22 cellular contexts compared by ENCODE assay signal in genomic region chr7:30367561-30367960, GRCh38.
"Had no signal": no experiment of that assay in that cellular context is flagged by ENCODE, and none has a peak within 500 bp of the region (broad histone marks: within the 10 kb centered on the region; RNA-seq: fewer than 3 reads in every experiment).

No MANE protein-coding gene starts in this region.

- H3K4me3 ChIP-seq: coronary artery, hepatocyte, right atrium auricular region, sigmoid colon, smooth muscle cell, tibial artery, upper lobe of left lung, uterus had no signal

- H3K4me1 Mint-ChIP-seq: neural crest cell; stimulated activated effector memory CD8-positive, alpha-beta T cell treated with anti-CD3 and anti-CD28 coated beads, Interleukin-12 subunit alpha, Interleukin-12 subunit beta, amount 100 ng/mL, for 72 hours had no signal

- H3K4me3 Mint-ChIP-seq: endodermal cell; naive thymus-derived CD8-positive, alpha-beta T cell; neural crest cell; stimulated activated effector memory CD8-positive, alpha-beta T cell treated with anti-CD3 and anti-CD28 coated beads, Interleukin-12 subunit alpha, Interleukin-12 subunit beta, amount 100 ng/mL, for 72 hours; stimulated activated naive CD8-positive, alpha-beta T cell treated with anti-CD3 and anti-CD28 coated beads, Interleukin-15, Interleukin-2, amounts not matched to agents 100 ng/mL and 50 ng/mL, for 24 hours had no signal

- H3K9me3 ChIP-seq: right atrium auricular region, sigmoid colon, tibial artery, upper lobe of left lung, uterus had no signal

- H3K9me3 Mint-ChIP-seq: endodermal cell; naive thymus-derived CD8-positive, alpha-beta T cell; neural crest cell; stimulated activated effector memory CD8-positive, alpha-beta T cell treated with anti-CD3 and anti-CD28 coated beads, Interleukin-12 subunit alpha, Interleukin-12 subunit beta, amount 100 ng/mL, for 72 hours; stimulated activated naive CD8-positive, alpha-beta T cell treated with anti-CD3 and anti-CD28 coated beads, Interleukin-15, Interleukin-2, amounts not matched to agents 100 ng/mL and 50 ng/mL, for 24 hours had no signal

- H2AFZ ChIP-seq: hepatocyte had no signal

- H3K27ac ChIP-seq: coronary artery, hepatocyte, right atrium auricular region, sigmoid colon, tibial artery, upper lobe of left lung, uterus had no signal

- H3K27me3 Mint-ChIP-seq: naive thymus-derived CD8-positive, alpha-beta T cell; stimulated activated naive CD8-positive, alpha-beta T cell treated with anti-CD3 and anti-CD28 coated beads, Interleukin-15, Interleukin-2, amounts not matched to agents 100 ng/mL and 50 ng/mL, for 24 hours had no signal

- H3K4me2 ChIP-seq: hepatocyte, smooth muscle cell had no signal

- DNase-seq: effector CD4-positive, alpha-beta T cell; endodermal cell; erythroblast; foreskin melanocyte; head of caudate nucleus; kidney glomerular epithelial cell; mesendoderm; naive thymus-derived CD8-positive, alpha-beta T cell; posterior cingulate gyrus; sigmoid colon; stimulated activated CD4-positive, alpha-beta T cell treated with anti-CD3 and anti-CD28 coated beads, Interleukin-2, amount 100 ng/mL, for 48 hours; stimulated activated CD8-positive, alpha-beta memory T cell treated with anti-CD3 and anti-CD28 coated beads, Interleukin-4, amount 100 ng/mL, for 48 hours; tibial artery; upper lobe of left lung; uterus had no signal

- H3K36me3 ChIP-seq: right atrium auricular region, uterus had no signal

- H3K79me2 ChIP-seq: hepatocyte had no signal

- H3K27me3 ChIP-seq: hepatocyte, right atrium auricular region, sigmoid colon, tibial artery, upper lobe of left lung, uterus had no signal

- H3K4me1 ChIP-seq: right atrium auricular region, sigmoid colon, upper lobe of left lung, uterus had no signal

- ATAC-seq: naive thymus-derived CD8-positive, alpha-beta T cell; stimulated activated effector memory CD8-positive, alpha-beta T cell treated with anti-CD3 and anti-CD28 coated beads, Interleukin-12 subunit alpha, Interleukin-12 subunit beta, amount 100 ng/mL, for 72 hours had no signal

- H3K27ac Mint-ChIP-seq: endodermal cell; naive thymus-derived CD8-positive, alpha-beta T cell; stimulated activated effector memory CD8-positive, alpha-beta T cell treated with anti-CD3 and anti-CD28 coated beads, Interleukin-12 subunit alpha, Interleukin-12 subunit beta, amount 100 ng/mL, for 72 hours; stimulated activated naive CD8-positive, alpha-beta T cell treated with anti-CD3 and anti-CD28 coated beads, Interleukin-15, Interleukin-2, amounts not matched to agents 100 ng/mL and 50 ng/mL, for 24 hours had no signal
